In genomic region chr20:62181808-62182207, GRCh38 we compare ENCODE assay signal across 9 cellular contexts. TPM values are rescaled to one million over a fixed set of nuclear protein-coding genes. Genes with fewer than 3 reads are reported as not detected.
DNase-seq lines count a peak whose midpoint lies in the region; TF ChIP-seq lines count a peak whose summit lies in the region.
"Had no signal": no experiment of that assay in that cellular context is flagged by ENCODE, and none has a peak within 500 bp of the region (broad histone marks: within the 10 kb centered on the region; RNA-seq: fewer than 3 reads in every experiment).

No MANE protein-coding gene starts in this region.

- H3K4me1 Mint-ChIP-seq in T-helper 1 cell treated with Interleukin-12 subunit alpha and Interleukin-12 subunit beta and Interleukin-4 antibody, amounts not matched to agents 30 μg/mL and 1 μg/mL, for 36 hours (ENCODE audit: low read depth): peaks cover 24% of the 10 kb centered on the region

- H3K4me1 ChIP-seq in SJSA1 (replicated peaks): peaks cover 12% of the 10 kb centered on the region
- H3K4me1 ChIP-seq in skeletal muscle tissue (ENCODE audit: control insufficient read depth in 3 of 3, insufficient read depth in 3 of 3, low read length in 3 of 3): peaks cover 14 to 24% (median 17%) of the 10 kb centered on the region in 3 donors

- peak overlapping the region; percentile 91; the same call in 1 of the 2 replicates for H3K4me3 ChIP-seq in SJSA1
- H3K4me3 ChIP-seq in fibroblast of the aortic adventitia (ENCODE audit: low read depth, low read length): peak overlapping the region; percentile 95
- peak overlapping the region; percentile 94 to 95 (median 94) for H3K4me3 ChIP-seq in skeletal muscle tissue (ENCODE audit: low read length in 3 of 3)

- TF ChIP-seq CTCF in fibroblast of the aortic adventitia (IDR thresholded peaks at IDR 0.05; ENCODE audit: insufficient read depth, low read length): no peak

- H3K4me3 Mint-ChIP-seq in T-helper 1 cell treated with Interleukin-12 subunit alpha and Interleukin-12 subunit beta and Interleukin-4 antibody, amounts not matched to agents 30 μg/mL and 1 μg/mL, for 36 hours: peak overlapping the region; percentile 89

- H3K36me3 ChIP-seq in SJSA1: peaks cover 20% of the 10 kb centered on the region
- peaks cover 7 to 12% (median 11%) of the 10 kb centered on the region in 3 donors for H3K36me3 ChIP-seq in skeletal muscle tissue (ENCODE audit: control insufficient read depth in 3 of 3, insufficient read depth in 3 of 3, low read length in 3 of 3)

- DNase-seq in T-helper 1 cell: no peak
- no peak for DNase-seq in SJSA1 (ENCODE audit: low read depth in 1 of 2, low spot score in 2 of 2)
- no peak for DNase-seq in fibroblast of the aortic adventitia (ENCODE audit: low read depth)
- no peak for DNase-seq in GM03348 (ENCODE audit: low spot score)
- DNase-seq in stimulated activated CD4-positive, alpha-beta T cell treated with anti-CD3 and anti-CD28 coated beads, Interleukin-4, amount 100 ng/mL, for 4 hours: no peak
- DNase-seq in D341Med (ENCODE audit: low spot score): no peak
- DNase-seq: NCI-H446 treated with DMSO at 0.1 percent for 48 hours had no signal

- peaks cover 1% of the 10 kb centered on the region for H3K36me3 Mint-ChIP-seq in T-helper 1 cell treated with Interleukin-12 subunit alpha and Interleukin-12 subunit beta and Interleukin-4 antibody, amounts not matched to agents 30 μg/mL and 1 μg/mL, for 36 hours (ENCODE audit: low read depth)

- H3K9me3 Mint-ChIP-seq in T-helper 1 cell treated with Interleukin-12 subunit alpha and Interleukin-12 subunit beta and Interleukin-4 antibody, amounts not matched to agents 30 μg/mL and 1 μg/mL, for 36 hours: no peaks in the 10 kb centered on the region

- H3K9me3 ChIP-seq in SJSA1 (replicated peaks) (no peaks in the 10 kb centered on the region), skeletal muscle tissue (ENCODE audit: control insufficient read depth in 3 of 3, low read length in 3 of 3) (no peaks in the 10 kb centered on the region)

- H3K27ac Mint-ChIP-seq in T-helper 1 cell treated with Interleukin-12 subunit alpha and Interleukin-12 subunit beta and Interleukin-4 antibody, amounts not matched to agents 30 μg/mL and 1 μg/mL, for 36 hours: peak overlapping the region; percentile 94

- no peaks in the 10 kb centered on the region for H3K27me3 Mint-ChIP-seq in T-helper 1 cell treated with Interleukin-12 subunit alpha and Interleukin-12 subunit beta and Interleukin-4 antibody, amounts not matched to agents 30 μg/mL and 1 μg/mL, for 36 hours (ENCODE audit: low read depth)

- peak overlapping the region in 2 of 3 donors; percentile 97 to 99 for H3K9ac ChIP-seq in skeletal muscle tissue (ENCODE audit: low read depth in 1 of 3, low read length in 3 of 3)

- no peaks in the 10 kb centered on the region for H3K27me3 ChIP-seq in SJSA1 (replicated peaks)
- H3K27me3 ChIP-seq in skeletal muscle tissue (ENCODE audit: control insufficient read depth in 3 of 3, insufficient read depth in 3 of 3, low read length in 3 of 3): no peaks in the 10 kb centered on the region

- H3K27ac ChIP-seq in SJSA1 (no peak overlapping the region), skeletal muscle tissue (ENCODE audit: low read depth, low read length) (no peak overlapping the region)

RNA-seq across cellular contexts. Expression of gene MTG2, which starts 1.0 kb away (rescaled TPM):
- total RNA-seq in SJSA1 (2014; rRNA removed; shearing (Covaris generic)): 23.9 and 31.4 TPM in 2 replicates
- total RNA-seq in fibroblast of the aortic adventitia (ENCODE audit: low replicate concordance) (15.3 and 18.7 TPM in 2 replicates), skeletal muscle tissue (10.4 TPM)

RNA-seq across cellular contexts. Expression of gene SS18L1, which starts 38.2 kb away (rescaled TPM):
- total RNA-seq in SJSA1 (2014; rRNA removed; shearing (Covaris generic)): 5.2 and 14.2 TPM in 2 replicates
- total RNA-seq in fibroblast of the aortic adventitia (ENCODE audit: low replicate concordance) (5.7 and 8.9 TPM in 2 replicates), skeletal muscle tissue (11.5 TPM)

RNA-seq across cellular contexts. Expression of gene HRH3, which starts 38.3 kb away (rescaled TPM):
- not detected in 2 replicates for total RNA-seq in SJSA1 (2014; rRNA removed; shearing (Covaris generic))
- not detected in 2 replicates for total RNA-seq in fibroblast of the aortic adventitia (ENCODE audit: low replicate concordance)
- total RNA-seq in skeletal muscle tissue: 0.52 TPM

RNA-seq across cellular contexts. Expression of gene PSMA7, which starts 38.6 kb away (rescaled TPM):
- total RNA-seq in SJSA1 (2014; rRNA removed; shearing (Covaris generic)): 782 and 1,103 TPM in 2 replicates
- 237 and 282 TPM in 2 replicates for total RNA-seq in fibroblast of the aortic adventitia (ENCODE audit: low replicate concordance)
- total RNA-seq in skeletal muscle tissue: 121 TPM

RNA-seq across cellular contexts. Expression of gene OSBPL2, which starts 56.5 kb away (rescaled TPM):
- total RNA-seq in SJSA1 (2014; rRNA removed; shearing (Covaris generic)): 10.5 and 14.9 TPM in 2 replicates
- 21.1 and 31.6 TPM in 2 replicates for total RNA-seq in fibroblast of the aortic adventitia (ENCODE audit: low replicate concordance)
- 26.6 TPM for total RNA-seq in skeletal muscle tissue
